In genomic region chr18:48201337-48201705, GRCh38 we compare ENCODE assay signal across 24 cellular contexts.
"Had no signal": no experiment of that assay in that cellular context is flagged by ENCODE, and none has a peak within 500 bp of the region (broad histone marks: within the 10 kb centered on the region; RNA-seq: fewer than 3 reads in every experiment).

No MANE protein-coding gene starts in this region.

- H3K36me3 ChIP-seq: esophagus muscularis mucosa, pancreas, prostate gland, upper lobe of right lung had no signal

- H3K9me3 ChIP-seq: esophagus muscularis mucosa, pancreas, prostate gland, upper lobe of right lung had no signal

- H3K4me3 ChIP-seq: esophagus muscularis mucosa, pancreas, prostate gland, upper lobe of right lung had no signal

- ATAC-seq: left ventricle myocardium superior; naive thymus-derived CD4-positive, alpha-beta T cell; pancreas; sciatic nerve; stimulated activated memory B cell treated with anti-CD40 and anti-IgM and Interleukin-4, amounts not matched to agents 10 μg/mL and 1 μg/mL and 100 μg/mL, for 72 hours; T-cell; upper lobe of right lung had no signal

- H3K27me3 ChIP-seq: esophagus muscularis mucosa, pancreas, upper lobe of right lung had no signal

- DNase-seq: activated CD4-positive, alpha-beta T cell treated with anti-CD3 and anti-CD28 coated beads for 4 hours; activated CD4-positive, alpha-beta T cell treated with anti-CD3 and anti-CD28 coated beads, Interleukin-2, amount 50 U/mL, for 48 hours; activated CD8-positive, alpha-beta memory T cell treated with anti-CD3 and anti-CD28 coated beads for 24 hours; activated effector memory CD4-positive, alpha-beta T cell treated with anti-CD3 and anti-CD28 coated beads, Interleukin-2, amount 50 U/mL, for 16 hours; activated naive CD4-positive, alpha-beta T cell treated with anti-CD3 and anti-CD28 coated beads for 36 hours; activated naive CD8-positive, alpha-beta T cell treated with anti-CD3 and anti-CD28 coated beads, Interleukin-2, amount 10 ng/mL, durations not matched to agents 7 days and 5 days; activated T-cell treated with anti-CD3 and anti-CD28 coated beads, Interleukin-2, amount 50 U/mL, for 1 hour; amniotic stem cell; endodermal cell; left ventricle myocardium superior; naive thymus-derived CD4-positive, alpha-beta T cell; nucleus accumbens; pancreas; retina; stimulated activated CD4-positive, alpha-beta T cell treated with anti-CD3 and anti-CD28 coated beads, Interleukin-1b, Interleukin-23, amount 100 ng/mL, for 48 hours; stimulated activated CD4-positive, alpha-beta T cell treated with anti-CD3 and anti-CD28 coated beads, Interleukin-4, amount 100 ng/mL, for 4 hours; stimulated activated naive CD8-positive, alpha-beta T cell treated with anti-CD3 and anti-CD28 coated beads, Interleukin-15, amount 100 ng/mL, for 72 hours; substantia nigra; T-cell; upper lobe of right lung had no signal

- H3K27ac ChIP-seq: esophagus muscularis mucosa, pancreas, prostate gland, upper lobe of right lung had no signal

- H3K4me1 ChIP-seq: pancreas, prostate gland, upper lobe of right lung had no signal
